In genomic region chr2:99101697-99102096, GRCh38 we compare ENCODE assay signal across 14 cellular contexts. TPM values are rescaled to one million over a fixed set of nuclear protein-coding genes. Genes with fewer than 3 reads are reported as not detected.
A peak's percentile ranks its signal among the peaks of the same experiment; 100 is the strongest.
DNase-seq lines count a peak whose midpoint lies in the region; ATAC-seq and TF ChIP-seq lines count a peak whose summit lies in the region.
"Had no signal": no experiment of that assay in that cellular context is flagged by ENCODE, and none has a peak within 500 bp of the region (broad histone marks: within the 10 kb centered on the region; RNA-seq: fewer than 3 reads in every experiment).

No MANE protein-coding gene starts in this region.

- no TSS peak for BruUV-seq in MCF 10A (replicated peaks; lab: Mats Ljungman, UMichigan)

- TF ChIP-seq CTCF in MCF 10A (IDR thresholded peaks at IDR 0.05; ENCODE audit: unreplicated experiment): no peak
- no peak for TF ChIP-seq CTCF in breast epithelium (IDR thresholded peaks at IDR 0.05)

- no peaks in the 10 kb centered on the region for H3K9me3 ChIP-seq in breast epithelium
- no peaks in the 10 kb centered on the region for H3K9me3 ChIP-seq in right cardiac atrium (ENCODE audit: control insufficient read depth, low read length)

- H3K27me3 ChIP-seq in breast epithelium (no peaks in the 10 kb centered on the region), right cardiac atrium (ENCODE audit: control insufficient read depth, insufficient read depth) (no peaks in the 10 kb centered on the region)

- DNase-seq in MCF 10A (ENCODE audit: unreplicated experiment): peak; percentile 11
- no peak for DNase-seq in breast epithelium (ENCODE audit: low spot score in 2 of 2)
- peak; percentile 64 for DNase-seq in RPMI7951 (ENCODE audit: low read depth)
- no peak for DNase-seq in right cardiac atrium
- DNase-seq in superior temporal gyrus (ENCODE audit: extremely low spot score): peak; percentile 63
- no peak for DNase-seq in stimulated activated naive CD8-positive, alpha-beta T cell treated with anti-CD3 and anti-CD28 coated beads, Interleukin-15, amount 100 ng/mL, for 72 hours
- no peak for DNase-seq in posterior vena cava (ENCODE audit: low spot score)
- no peak for DNase-seq in activated CD8-positive, alpha-beta memory T cell treated with anti-CD3 and anti-CD28 coated beads, Interleukin-2, amount 50 U/mL, for 48 hours
- DNase-seq: activated naive CD4-positive, alpha-beta T cell treated with anti-CD3 and anti-CD28 coated beads, Interleukin-2, amount 50 U/mL, for 16 hours; left colon; MM.1S; NK-92 treated with Interleukin-12 subunit alpha and Interleukin-12 subunit beta, amount 100 ng/mL, for 24 hours; stimulated activated naive B cell treated with anti-CD40 and anti-IgM and Interleukin-4, amounts not matched to agents 10 μg/mL and 1 μg/mL and 100 μg/mL, for 72 hours had no signal

- CTCF ChIA-PET in MCF 10A (lab: Yijun Ruan, JAX): no interaction called here

- H3K4me1 ChIP-seq in breast epithelium (no peaks in the 10 kb centered on the region), right cardiac atrium (ENCODE audit: control insufficient read depth, insufficient read depth, low read length) (no peaks in the 10 kb centered on the region)

- H3K4me3 Mint-ChIP-seq in MCF 10A (ENCODE audit: unreplicated experiment): no peak overlapping the region
- H3K4me3 Mint-ChIP-seq in stimulated activated naive CD8-positive, alpha-beta T cell treated with anti-CD3 and anti-CD28 coated beads, Interleukin-15, amount 100 ng/mL, for 72 hours: no peak overlapping the region
- H3K4me3 Mint-ChIP-seq: B cell; stimulated activated naive B cell treated with anti-CD40 and anti-IgM and Interleukin-4, amounts not matched to agents 10 μg/mL and 1 μg/mL and 100 μg/mL, for 72 hours had no signal

- peak overlapping the region; percentile 6 for H3K27ac Mint-ChIP-seq in MCF 10A (ENCODE audit: low read depth, unreplicated experiment)
- no peak overlapping the region for H3K27ac Mint-ChIP-seq in stimulated activated naive CD8-positive, alpha-beta T cell treated with anti-CD3 and anti-CD28 coated beads, Interleukin-15, amount 100 ng/mL, for 72 hours
- H3K27ac Mint-ChIP-seq: B cell; stimulated activated naive B cell treated with anti-CD40 and anti-IgM and Interleukin-4, amounts not matched to agents 10 μg/mL and 1 μg/mL and 100 μg/mL, for 72 hours had no signal

- H3K27me3 Mint-ChIP-seq in MCF 10A (ENCODE audit: insufficient read depth, unreplicated experiment): no peaks in the 10 kb centered on the region
- H3K27me3 Mint-ChIP-seq in stimulated activated naive CD8-positive, alpha-beta T cell treated with anti-CD3 and anti-CD28 coated beads, Interleukin-15, amount 100 ng/mL, for 72 hours: no peaks in the 10 kb centered on the region
- H3K27me3 Mint-ChIP-seq: B cell; stimulated activated naive B cell treated with anti-CD40 and anti-IgM and Interleukin-4, amounts not matched to agents 10 μg/mL and 1 μg/mL and 100 μg/mL, for 72 hours had no signal

- intact Hi-C loops in MCF 10A (cut with micrococcal nuclease) (no loop called here), breast epithelium (cut with DNase I; ENCODE audit: low total_unique reads) (no loop called here), right cardiac atrium (cut with DNase I) (no loop called here), posterior vena cava (cut with DNase I) (no loop called here)

- H3K27ac ChIP-seq in breast epithelium: no peak overlapping the region
- H3K27ac ChIP-seq in right cardiac atrium (ENCODE audit: low read length): no peak overlapping the region

- WGBS in right cardiac atrium: 29% methylated on average over 3 of the region's 3 CpGs

- no peaks in the 10 kb centered on the region for H3K9me3 Mint-ChIP-seq in MCF 10A (ENCODE audit: unreplicated experiment)
- H3K9me3 Mint-ChIP-seq in stimulated activated naive CD8-positive, alpha-beta T cell treated with anti-CD3 and anti-CD28 coated beads, Interleukin-15, amount 100 ng/mL, for 72 hours: no peaks in the 10 kb centered on the region
- H3K9me3 Mint-ChIP-seq: stimulated activated naive B cell treated with anti-CD40 and anti-IgM and Interleukin-4, amounts not matched to agents 10 μg/mL and 1 μg/mL and 100 μg/mL, for 72 hours had no signal

- no peak overlapping the region for H3K4me3 ChIP-seq in breast epithelium
- no peak overlapping the region for H3K4me3 ChIP-seq in right cardiac atrium (ENCODE audit: low read length)

- peaks cover 8% of the 10 kb centered on the region for H3K4me1 Mint-ChIP-seq in MCF 10A (ENCODE audit: insufficient read depth, unreplicated experiment)
- peaks cover 9% of the 10 kb centered on the region for H3K4me1 Mint-ChIP-seq in stimulated activated naive CD8-positive, alpha-beta T cell treated with anti-CD3 and anti-CD28 coated beads, Interleukin-15, amount 100 ng/mL, for 72 hours
- H3K4me1 Mint-ChIP-seq: B cell had no signal

- POLR2A ChIA-PET in MCF 10A (lab: Yijun Ruan, JAX): interaction anchor here (0.8 kb wide), 1 partner anchor 25 kb away, joined by 3 read pairs; no protein-coding TSS in a partner anchor

- ATAC-seq in right cardiac atrium: peak; percentile 62 to 73
- no peak for ATAC-seq in stimulated activated naive CD8-positive, alpha-beta T cell treated with anti-CD3 and anti-CD28 coated beads, Interleukin-15, amount 100 ng/mL, for 72 hours
- ATAC-seq: left colon; stimulated activated naive B cell treated with anti-CD40 and anti-IgM and Interleukin-4, amounts not matched to agents 10 μg/mL and 1 μg/mL and 100 μg/mL, for 72 hours had no signal

- H3K36me3 Mint-ChIP-seq in MCF 10A (ENCODE audit: insufficient read depth, unreplicated experiment): no peaks in the 10 kb centered on the region

- TF ChIP-seq POLR2A in breast epithelium (IDR thresholded peaks at IDR 0.05): no peak

- no peaks in the 10 kb centered on the region for H3K36me3 ChIP-seq in breast epithelium

RNA-seq across cellular contexts. Expression of gene C2orf15, which starts 39.8 kb away (rescaled TPM):
- 0.74 and 0.93 TPM in 2 replicates for total RNA-seq in MCF 10A (2022)
- total RNA-seq in breast epithelium: 1 to 10 TPM; 1.6 to 4.8 (median 2.6) TPM
- 0.24 TPM in 1 of 2 replicates, not detected in the other for total RNA-seq in RPMI7951 (2014; rRNA removed; shearing (Covaris generic))
- total RNA-seq in right cardiac atrium: under 1 TPM in 2 of 4 donors, not detected in 2; 0.18 to 0.43 TPM
- polyA plus RNA-seq in right cardiac atrium: 0.25 TPM
- under 1 TPM in 1 of 2 donors, not detected in 1; 0.33 TPM for total RNA-seq in posterior vena cava

RNA-seq across cellular contexts. Expression of gene TSGA10, which starts 53.0 kb away (rescaled TPM):
- 7.9 and 11.6 TPM in 2 replicates for total RNA-seq in MCF 10A (2022)
- 10 to 100 TPM in 2 of 3 donors, 1 to 10 TPM in 1; 7.2 to 40.2 (median 17.1) TPM for total RNA-seq in breast epithelium
- total RNA-seq in RPMI7951 (2014; rRNA removed; shearing (Covaris generic)): 2.8 and 3.6 TPM in 2 replicates
- 1 to 10 TPM; 4.2 to 5.2 (median 4.7) TPM for total RNA-seq in right cardiac atrium
- polyA plus RNA-seq in right cardiac atrium: 2.5 TPM
- total RNA-seq in posterior vena cava: 1 to 10 TPM; 2.3 TPM

RNA-seq across cellular contexts. Expression of gene LIPT1, which starts 53.1 kb away (rescaled TPM):
- total RNA-seq in MCF 10A (2022) (13.1 TPM in 2 replicates), breast epithelium (10 to 100 TPM in 2 of 3 donors, 1 to 10 TPM in 1; 9.8 to 11.0 (median 10.8) TPM), right cardiac atrium (10 to 100 TPM in 1 of 4 donors, 1 to 10 TPM in 3; 5.8 to 10.0 (median 7.1) TPM), posterior vena cava (1 to 10 TPM; 5.7 to 7.2 TPM)
- total RNA-seq in RPMI7951 (2014; rRNA removed; shearing (Covaris generic)): 8.3 and 8.4 TPM in 2 replicates
- polyA plus RNA-seq in right cardiac atrium: 12.4 TPM

Comparison
In these comparisons a context has a peak if more than half of its experiments do, and no peak if none do; other contexts are left out.
1. DNase-seq: peak in MCF 10A (single experiment), RPMI7951 (single experiment) and superior temporal gyrus (single experiment); none in breast epithelium (0 of 2), right cardiac atrium (0 of 3), stimulated activated naive CD8-positive, alpha-beta T cell treated with anti-CD3 and anti-CD28 coated beads, Interleukin-15, amount 100 ng/mL, for 72 hours (0 of 2), posterior vena cava (single experiment) and activated CD8-positive, alpha-beta memory T cell treated with anti-CD3 and anti-CD28 coated beads, Interleukin-2, amount 50 U/mL, for 48 hours (single experiment).